Comparison of ENCODE assay signal across 8 cellular contexts in genomic region chr11:94544582-94544831, GRCh38. TPM values are rescaled to one million over a fixed set of nuclear protein-coding genes. Genes with fewer than 3 reads are reported as not detected.
DNase-seq lines count a peak whose midpoint lies in the region; ATAC-seq and TF ChIP-seq lines count a peak whose summit lies in the region.

No MANE protein-coding gene starts in this region.

- peak overlapping the region; percentile 97 for H3K27ac ChIP-seq in A673 (ENCODE audit: low read depth, low read length, poor library complexity, severe bottlenecking)
- peak overlapping the region; percentile 91 to 98 (median 95) for H3K27ac ChIP-seq in Peyer's patch
- peak overlapping the region; percentile 2 to 92 (median 88) for H3K27ac ChIP-seq in gastrocnemius medialis

- H3K4me3 ChIP-seq in A673 (ENCODE audit: low read depth, low read length, poor library complexity, severe bottlenecking): peak overlapping the region; percentile 73
- H3K4me3 ChIP-seq in Peyer's patch: peak overlapping the region; percentile 69 to 85 (median 78)
- peak overlapping the region; percentile 69 for H3K4me3 ChIP-seq in fibroblast of the aortic adventitia (ENCODE audit: low read depth, low read length)
- H3K4me3 ChIP-seq in gastrocnemius medialis: peak overlapping the region; percentile 70 to 86 (median 82)

- TF ChIP-seq POLR2A in Peyer's patch (IDR thresholded peaks at IDR 0.05) (no peak), gastrocnemius medialis (IDR thresholded peaks at IDR 0.05) (no peak)

- H3K27me3 ChIP-seq in A673 (replicated peaks; ENCODE audit: insufficient read depth, low read depth, low read length, poor library complexity): no peaks in the 10 kb centered on the region
- H3K27me3 ChIP-seq in Peyer's patch: no peaks in the 10 kb centered on the region
- no peaks in the 10 kb centered on the region for H3K27me3 ChIP-seq in gastrocnemius medialis

- ATAC-seq in GM21423 (IDR thresholded peaks at IDR 0.05; ENCODE audit: unreplicated experiment): peak; percentile 5
- ATAC-seq in gastrocnemius medialis: no peak

- H3K4me1 ChIP-seq in A673 (ENCODE audit: insufficient read depth, low read length, poor library complexity, severe bottlenecking) (peaks cover 26% of the 10 kb centered on the region), Peyer's patch (peaks cover 0 to 49% (median 2%) of the 10 kb centered on the region in 4 donors), gastrocnemius medialis (peaks cover 0 to 10% of the 10 kb centered on the region in 2 donors)

- intact Hi-C loops in A673 (cut with micrococcal nuclease; ENCODE audit: unreplicated experiment): no loop called here
- intact Hi-C loops in gastrocnemius medialis (cut with DNase I; ENCODE audit: low total_unique reads): no loop called here

- BruUV-seq in A673 (replicated peaks; lab: Mats Ljungman, UMichigan): no TSS peak

- DNase-seq in A673 (ENCODE audit: low spot score) (no peak), Peyer's patch (no peak), fibroblast of the aortic adventitia (ENCODE audit: low read depth) (no peak), gastrocnemius medialis (no peak), SHP77 treated with DMSO at 0.1 percent for 48 hours (lab: John Stamatoyannopoulos, UW) (no peak), cerebellar nuclear complex (lab: John Stamatoyannopoulos, UW) (no peak)
- no peak for DNase-seq in activated CD8-positive, alpha-beta memory T cell treated with anti-CD3 and anti-CD28 coated beads, Interleukin-2, amount 50 U/mL, for 48 hours

- no peaks in the 10 kb centered on the region for H3K9me3 ChIP-seq in A673 (ENCODE audit: low read depth, low read length, poor library complexity, severe bottlenecking)
- no peaks in the 10 kb centered on the region for H3K9me3 ChIP-seq in Peyer's patch
- no peaks in the 10 kb centered on the region for H3K9me3 ChIP-seq in gastrocnemius medialis

- in situ Hi-C loops in gastrocnemius medialis (cut with MboI; ENCODE audit: low sequenced_read_pairs in 4 of 4): no loop called here

- CTCF ChIA-PET in A673 (lab: Charles Lee): no interaction called here

- TF ChIP-seq CTCF in A673 (conservative IDR thresholded peaks at IDR 0.05; ENCODE audit: low read depth, low read length) (no peak), Peyer's patch (IDR thresholded peaks at IDR 0.05) (no peak), fibroblast of the aortic adventitia (IDR thresholded peaks at IDR 0.05; ENCODE audit: insufficient read depth, low read length) (no peak), gastrocnemius medialis (IDR thresholded peaks at IDR 0.05 in 4 of 5, conservative IDR thresholded peaks at IDR 0.05 in 1 of 5) (no peak)

- POLR2A ChIA-PET in A673 (lab: Charles Lee; ENCODE audit: low non-redundant PET): no interaction called here

- H3K36me3 ChIP-seq in A673 (ENCODE audit: insufficient read depth, low read length, poor library complexity, severe bottlenecking) (peaks cover 7% of the 10 kb centered on the region), Peyer's patch (no peaks in the 10 kb centered on the region), gastrocnemius medialis (no peaks in the 10 kb centered on the region)

RNA-seq across cellular contexts. Expression of gene FUT4, which starts 0.8 kb away (rescaled TPM):
- 6.8 and 7.7 TPM in 2 replicates for total RNA-seq in A673 (2021)
- total RNA-seq in Peyer's patch: 10 to 100 TPM in 3 of 4 donors, 1 to 10 TPM in 1; 9.1 to 34.3 (median 25.4) TPM
- 5.6 and 7.1 TPM in 2 replicates for total RNA-seq in fibroblast of the aortic adventitia (ENCODE audit: low replicate concordance)
- total RNA-seq in gastrocnemius medialis: 1 to 10 TPM in 3 of 4 donors, under 1 TPM in 1; 0.92 to 1.9 (median 1.5) TPM

RNA-seq across cellular contexts. Expression of gene PIWIL4, which starts 22.7 kb away (rescaled TPM):
- total RNA-seq in A673 (2021): 1.6 and 2.5 TPM in 2 replicates
- total RNA-seq in Peyer's patch: 10 to 100 TPM in 3 of 4 donors, 1 to 10 TPM in 1; 5.0 to 20.4 (median 14.5) TPM
- total RNA-seq in fibroblast of the aortic adventitia (ENCODE audit: low replicate concordance): 2.7 and 5.6 TPM in 2 replicates
- 1 to 10 TPM in 3 of 4 donors, under 1 TPM in 1; 0.70 to 2.1 (median 1.3) TPM for total RNA-seq in gastrocnemius medialis

RNA-seq across cellular contexts. Expression of gene C11orf97, which starts 32.2 kb away (rescaled TPM):
- not detected in 2 replicates for total RNA-seq in A673 (2021)
- total RNA-seq in Peyer's patch: not detected
- not detected in 2 replicates for total RNA-seq in fibroblast of the aortic adventitia (ENCODE audit: low replicate concordance)
- total RNA-seq in gastrocnemius medialis: not detected

RNA-seq across cellular contexts. Expression of gene ANKRD49, which starts 50.7 kb away (rescaled TPM):
- total RNA-seq in A673 (2021): 14.6 and 15.5 TPM in 2 replicates
- 10 to 100 TPM; 17.3 to 49.5 (median 20.7) TPM for total RNA-seq in Peyer's patch
- total RNA-seq in fibroblast of the aortic adventitia (ENCODE audit: low replicate concordance): 13.7 and 13.9 TPM in 2 replicates
- 10 to 100 TPM in 3 of 4 donors, 1 to 10 TPM in 1; 9.0 to 21.1 (median 11.9) TPM for total RNA-seq in gastrocnemius medialis

RNA-seq across cellular contexts. Expression of gene MRE11, which starts 50.9 kb away (rescaled TPM):
- total RNA-seq in A673 (2021): 42.6 and 44.7 TPM in 2 replicates
- total RNA-seq in Peyer's patch: 10 to 100 TPM in 3 of 4 donors, 1 to 10 TPM in 1; 9.7 to 38.0 (median 14.1) TPM
- total RNA-seq in fibroblast of the aortic adventitia (ENCODE audit: low replicate concordance): 15.5 and 23.9 TPM in 2 replicates
- total RNA-seq in gastrocnemius medialis: 10 to 100 TPM in 1 of 4 donors, 1 to 10 TPM in 3; 5.3 to 12.3 (median 5.9) TPM
